In genomic region chr2:56741601-56742102, GRCh38 we compare ENCODE assay signal across 10 cellular contexts.
DNase-seq lines count a peak whose midpoint lies in the region.
"Had no signal": no experiment of that assay in that cellular context is flagged by ENCODE, and none has a peak within 500 bp of the region (broad histone marks: within the 10 kb centered on the region; RNA-seq: fewer than 3 reads in every experiment).

No MANE protein-coding gene starts in this region.

- H3K9ac ChIP-seq in GM23248, result peak overlapping the region; percentile 35

- H3K9me2 ChIP-seq in GM23248 (ENCODE audit: insufficient read depth), result no peaks in the 10 kb centered on the region

- 16 to 17% methylated on average over 5 of the region's 5 CpGs for WGBS in GM23248 (ENCODE audit: low coverage in 1 of 2, low lambda C conversion rate in 2 of 2, missing lambda C conversion rate in 2 of 2), 2 experiments

- H3K36me3 ChIP-seq in GM23248 (ENCODE audit: low read depth), result no peaks in the 10 kb centered on the region
- no peaks in the 10 kb centered on the region for H3K36me3 ChIP-seq in H7 (replicated peaks; ENCODE audit: control insufficient read depth, insufficient read depth, low read length)

- no peaks in the 10 kb centered on the region for H4K20me1 ChIP-seq in GM23248 (ENCODE audit: insufficient read depth)

- peak overlapping the region; percentile 55; the same call in 1 of the 2 replicates for H2AFZ ChIP-seq in GM23248

- DNase-seq in GM23248 (peak; percentile 96), SW 1271 (lab: John Stamatoyannopoulos, UW) (peak; percentile 73 to 81), foreskin melanocyte (peak; percentile 46), renal cortical epithelial cell (ENCODE audit: low read depth) (peak; percentile 82), HuH-7 (ENCODE audit: low spot score) (no peak), H7 (no peak), SK-N-DZ (ENCODE audit: low spot score) (no peak)
- no peak for DNase-seq in activated CD4-positive, CD25-positive, alpha-beta regulatory T cell (lab: John Stamatoyannopoulos, UW)
- DNase-seq: retina had no signal

- H3K4me1 ChIP-seq in GM23248 (ENCODE audit: insufficient read depth), result peaks cover 22% of the 10 kb centered on the region

- H3F3A ChIP-seq in GM23248 (ENCODE audit: insufficient read depth), result peaks cover 21% of the 10 kb centered on the region; the same call in 1 of the 2 replicates

- H3K4me3 ChIP-seq in GM23248 (peak overlapping the region; percentile 59), H7 (ENCODE audit: insufficient read depth, low read depth, low read length) (no peak overlapping the region)
- H3K4me3 ChIP-seq: SK-N-MC had no signal

- H3K27me3 ChIP-seq in GM23248 (replicated peaks; ENCODE audit: insufficient read depth) (no peaks in the 10 kb centered on the region), H7 (ENCODE audit: control insufficient read depth, insufficient read depth, low read length) (no peaks in the 10 kb centered on the region)

- no peaks in the 10 kb centered on the region for H3K79me2 ChIP-seq in GM23248 (ENCODE audit: insufficient read depth)

- peak overlapping the region; percentile 73 for H3K4me2 ChIP-seq in GM23248 (ENCODE audit: unreplicated experiment)

- in situ Hi-C loops in GM23248 (cut with MboI), result loop anchor here (10.0 kb wide), 1 partner anchor 557 kb away; the partner anchor contains the start of gene CCDC85A

- H3K9me3 ChIP-seq in GM23248 (ENCODE audit: low read depth), result no peaks in the 10 kb centered on the region

- H3K27ac ChIP-seq in GM23248, result peak overlapping the region; percentile 69
- H3K27ac ChIP-seq: SK-N-MC had no signal

Comparison
In these comparisons a context has a peak if more than half of its experiments do, and no peak if none do; other contexts are left out.
1. DNase-seq: peak in GM23248 (single experiment), SW 1271 (2 of 2), foreskin melanocyte (single experiment) and renal cortical epithelial cell (single experiment); none in HuH-7 (single experiment), activated CD4-positive, CD25-positive, alpha-beta regulatory T cell (0 of 4), H7 (single experiment) and SK-N-DZ (single experiment).